In genomic region chr1:212586429-212587303, GRCh38 we compare ENCODE assay signal across 9 cellular contexts. TPM values are rescaled to one million over a fixed set of nuclear protein-coding genes. Genes with fewer than 3 reads are reported as not detected.
A peak's percentile ranks its signal among the peaks of the same experiment; 100 is the strongest.
DNase-seq lines count a peak whose midpoint lies in the region; ATAC-seq and TF ChIP-seq lines count a peak whose summit lies in the region.
"Had no signal": no experiment of that assay in that cellular context is flagged by ENCODE, and none has a peak within 500 bp of the region (broad histone marks: within the 10 kb centered on the region; RNA-seq: fewer than 3 reads in every experiment).

No MANE protein-coding gene starts in this region.

- H3K4me3 ChIP-seq in osteoblast (ENCODE audit: insufficient read depth, low read length), result no peak overlapping the region

- H3K36me3 ChIP-seq in osteoblast (ENCODE audit: insufficient read depth, low read length), result no peaks in the 10 kb centered on the region

- no peaks in the 10 kb centered on the region for H3K9me3 ChIP-seq in osteoblast (ENCODE audit: low read depth, low read length)

- peaks cover 15% of the 10 kb centered on the region for H3K4me1 ChIP-seq in osteoblast (ENCODE audit: insufficient read depth, low read length)

- no peak for TF ChIP-seq CTCF in osteoblast (IDR thresholded peaks at IDR 0.05; ENCODE audit: extremely low read depth, low read depth, low read length)

- H3K79me2 ChIP-seq in osteoblast (ENCODE audit: insufficient read depth, low read length), result no peaks in the 10 kb centered on the region

- H3K4me2 ChIP-seq in osteoblast (ENCODE audit: insufficient read depth, low read length), result no peak overlapping the region

- H2AFZ ChIP-seq in osteoblast (ENCODE audit: low read length), result no peak overlapping the region

- H4K20me1 ChIP-seq in osteoblast (ENCODE audit: insufficient read depth, low read length), result no peaks in the 10 kb centered on the region

- H3K27me3 ChIP-seq in osteoblast (ENCODE audit: insufficient read depth, low read length), result peaks cover 56% of the 10 kb centered on the region

- H3K27ac ChIP-seq in osteoblast (ENCODE audit: low read depth, low read length), result peak overlapping the region; percentile 60

- DNase-seq in osteoblast (ENCODE audit: insufficient read length, low spot score, missing footprints) (no peak), NCI-H69 (lab: John Stamatoyannopoulos, UW) (no peak), NCI-H2227 treated with DMSO at 0.1 percent for 48 hours (lab: John Stamatoyannopoulos, UW) (no peak), NCI-H446 treated with DMSO at 0.1 percent for 48 hours (lab: John Stamatoyannopoulos, UW) (no peak)
- DNase-seq: foreskin fibroblast, NCI-H2171 treated with DMSO at 0.1 percent for 48 hours had no signal

- ATAC-seq in GM18909 (IDR thresholded peaks at IDR 0.05; ENCODE audit: poor library complexity, unreplicated experiment) (peak; percentile 94), GM21723 (IDR thresholded peaks at IDR 0.05; ENCODE audit: unreplicated experiment) (peak; percentile 95), HG03175 (IDR thresholded peaks at IDR 0.05; ENCODE audit: unreplicated experiment) (peak; percentile 87)

RNA-seq across cellular contexts. Expression of gene ATF3, which starts 21.9 kb away (rescaled TPM):
- total RNA-seq in osteoblast, result 3.2 and 3.6 TPM in 2 replicates
